11 cellular contexts compared by ENCODE assay signal in genomic region chr3:71052725-71053124, GRCh38.
DNase-seq lines count a peak whose midpoint lies in the region; ATAC-seq and TF ChIP-seq lines count a peak whose summit lies in the region.
"Had no signal": no experiment of that assay in that cellular context is flagged by ENCODE, and none has a peak within 500 bp of the region (broad histone marks: within the 10 kb centered on the region; RNA-seq: fewer than 3 reads in every experiment).

No MANE protein-coding gene starts in this region.

- H3K4me3 ChIP-seq in GM23248 (no peak overlapping the region), heart left ventricle (no peak overlapping the region), sigmoid colon (no peak overlapping the region), PC-9 (no peak overlapping the region)
- H3K4me3 ChIP-seq: neural progenitor cell had no signal

- peak in 2 of 4 donors; percentile 15 to 22 for TF ChIP-seq EP300 in sigmoid colon (IDR thresholded peaks at IDR 0.05)

- no peaks in the 10 kb centered on the region for H3K9me2 ChIP-seq in GM23248 (ENCODE audit: insufficient read depth)
- H3K9me2 ChIP-seq in PC-9 (ENCODE audit: insufficient read depth): no peaks in the 10 kb centered on the region

- DNase-seq in GM23248 (peak; percentile 19), heart left ventricle (no peak), sigmoid colon (no peak), DMS53 treated with DMSO at 0.1 percent for 48 hours (lab: John Stamatoyannopoulos, UW; ENCODE audit: unreplicated experiment) (no peak), PC-9 (no peak), KG1 (lab: John Stamatoyannopoulos, UW) (no peak)
- no peak for DNase-seq in activated T-cell treated with anti-CD3 and anti-CD28 coated beads, Interleukin-2, amount 50 U/mL, for 48 hours
- DNase-seq: NCI-H226; stimulated activated CD4-positive, alpha-beta T cell treated with anti-CD3 and anti-CD28 coated beads, Interleukin-15, amount 100 ng/mL, for 24 hours had no signal

- no peaks in the 10 kb centered on the region for H3K9me3 ChIP-seq in GM23248 (ENCODE audit: low read depth)
- no peaks in the 10 kb centered on the region for H3K9me3 ChIP-seq in heart left ventricle
- H3K9me3 ChIP-seq in sigmoid colon: no peaks in the 10 kb centered on the region
- no peaks in the 10 kb centered on the region for H3K9me3 ChIP-seq in PC-9 (ENCODE audit: insufficient read depth, low read depth)

- in situ Hi-C loops in GM23248 (cut with MboI): no loop called here

- H3K9ac ChIP-seq in GM23248: no peak overlapping the region
- H3K9ac ChIP-seq: neural progenitor cell had no signal

- H3K27me3 ChIP-seq in GM23248 (replicated peaks; ENCODE audit: insufficient read depth) (no peaks in the 10 kb centered on the region), heart left ventricle (no peaks in the 10 kb centered on the region), sigmoid colon (no peaks in the 10 kb centered on the region), PC-9 (ENCODE audit: insufficient read depth, low read depth) (no peaks in the 10 kb centered on the region)
- H3K27me3 ChIP-seq: neural progenitor cell had no signal

- CTCF ChIA-PET in PC-9 (lab: Charles Lee): no interaction called here

- H3K4me1 ChIP-seq in GM23248 (ENCODE audit: insufficient read depth) (peaks cover 42% of the 10 kb centered on the region), heart left ventricle (peaks cover 10 to 100% (median 85%) of the 10 kb centered on the region in 12 donors), sigmoid colon (peaks cover 0 to 99% (median 98%) of the 10 kb centered on the region in 4 donors), PC-9 (replicated peaks; ENCODE audit: insufficient read depth) (no peaks in the 10 kb centered on the region)

- peaks cover 18% of the 10 kb centered on the region for H3K36me3 ChIP-seq in GM23248 (ENCODE audit: low read depth)
- H3K36me3 ChIP-seq in heart left ventricle: peaks cover 0 to 40% (median 19%) of the 10 kb centered on the region in 9 donors
- H3K36me3 ChIP-seq in sigmoid colon: peaks cover 0 to 16% (median 0%) of the 10 kb centered on the region in 4 donors
- no peaks in the 10 kb centered on the region for H3K36me3 ChIP-seq in PC-9 (ENCODE audit: low read depth)
- H3K36me3 ChIP-seq: neural progenitor cell had no signal

- TF ChIP-seq POLR2A in heart left ventricle (IDR thresholded peaks at IDR 0.05) (no peak), sigmoid colon (IDR thresholded peaks at IDR 0.05) (no peak)

- H4K20me1 ChIP-seq in GM23248 (ENCODE audit: insufficient read depth) (no peaks in the 10 kb centered on the region), PC-9 (ENCODE audit: insufficient read depth) (no peaks in the 10 kb centered on the region)

- peak; percentile 67 to 83 (median 79) for ATAC-seq in heart left ventricle

- peaks cover 100% of the 10 kb centered on the region for H3K79me2 ChIP-seq in GM23248 (ENCODE audit: insufficient read depth)
- H3K79me2 ChIP-seq in PC-9 (ENCODE audit: low read depth): no peaks in the 10 kb centered on the region

- no TSS peak for BruUV-seq in PC-9 (replicated peaks; lab: Mats Ljungman, UMichigan)

- intact Hi-C loops in heart left ventricle (cut with DNase I): loop anchor here in 1 of 10 donors (5.0 kb wide), 1 partner anchor 35 kb away; no protein-coding TSS in a partner anchor
- intact Hi-C loops in sigmoid colon (cut with DNase I): no loop called here
- intact Hi-C loops in PC-9 (cut with micrococcal nuclease; ENCODE audit: unreplicated experiment): no loop called here

- H3F3A ChIP-seq in GM23248 (ENCODE audit: insufficient read depth) (peaks cover 37% of the 10 kb centered on the region), PC-9 (ENCODE audit: insufficient read depth, low read depth) (no peaks in the 10 kb centered on the region)

- no peak for TF ChIP-seq CTCF in VCaP (conservative IDR thresholded peaks at IDR 0.05)
- no peak for TF ChIP-seq CTCF in heart left ventricle (IDR thresholded peaks at IDR 0.05)
- no peak for TF ChIP-seq CTCF in sigmoid colon (IDR thresholded peaks at IDR 0.05)
- no peak for TF ChIP-seq CTCF in PC-9 (conservative IDR thresholded peaks at IDR 0.05)

- H2AFZ ChIP-seq in GM23248: no peak overlapping the region
- H2AFZ ChIP-seq in PC-9: no peak overlapping the region
- H2AFZ ChIP-seq: neural progenitor cell had no signal

- H3K4me2 ChIP-seq in GM23248 (ENCODE audit: unreplicated experiment): no peak overlapping the region
- H3K4me2 ChIP-seq in PC-9: no peak overlapping the region
- H3K4me2 ChIP-seq: neural progenitor cell had no signal

- POLR2A ChIA-PET in PC-9 (lab: Charles Lee; ENCODE audit: unreplicated experiment): no interaction called here

- H3K27ac ChIP-seq in GM23248 (no peak overlapping the region), VCaP (peak overlapping the region; percentile 98), heart left ventricle (peak overlapping the region in 11 of 12 donors; percentile 18 to 82 (median 43)), sigmoid colon (peak overlapping the region; percentile 79 to 99 (median 94)), PC-9 (no peak overlapping the region)
- H3K27ac ChIP-seq: neural progenitor cell had no signal

- 76 to 81% methylated on average over 5 of the region's 5 CpGs for WGBS in GM23248 (ENCODE audit: low coverage in 1 of 2, low lambda C conversion rate in 2 of 2, missing lambda C conversion rate in 2 of 2), 2 experiments
- WGBS in heart left ventricle, 4 donors: 35 to 55% (median 38%) methylated on average over 5 of the region's 5 CpGs
- 68 to 77% methylated on average over 5 of the region's 5 CpGs for WGBS in sigmoid colon, 2 donors

Comparison
In these comparisons a context has a peak if more than half of its experiments do, and no peak if none do; other contexts are left out.
1. H3K27ac ChIP-seq: peak in VCaP (single experiment), heart left ventricle (11 of 12) and sigmoid colon (4 of 4); none in GM23248 (single experiment) and PC-9 (single experiment).